8 cellular contexts compared by ENCODE assay signal in genomic region chr11:73139476-73140198, GRCh38. TPM values are rescaled to one million over a fixed set of nuclear protein-coding genes. Genes with fewer than 3 reads are reported as not detected.
DNase-seq lines count a peak whose midpoint lies in the region; ATAC-seq and TF ChIP-seq lines count a peak whose summit lies in the region.

No MANE protein-coding gene starts in this region.

- no peak for TF ChIP-seq CTCF in Panc1 (IDR thresholded peaks at IDR 0.05)
- TF ChIP-seq CTCF in fibroblast of lung (conservative IDR thresholded peaks at IDR 0.05 in 1 of 2, IDR thresholded peaks at IDR 0.05 in 1 of 2; ENCODE audit: low read depth in 1 of 2, low read length in 2 of 2): no peak

- TSS peak; percentile 55 for BruUV-seq in Panc1 (replicated peaks; lab: Mats Ljungman, UMichigan)

- DNase-seq in G401 (ENCODE audit: low spot score) (peak; percentile 6), Panc1 (ENCODE audit: low read depth, low spot score) (no peak), fibroblast of lung (ENCODE audit: low read depth in 2 of 2) (peak; percentile 22 to 37), renal cortical epithelial cell (ENCODE audit: low read depth) (peak; percentile 81), SIG-M5 treated with dmso at 0.1 percent for 504 hours (lab: John Stamatoyannopoulos, UW; ENCODE audit: unreplicated experiment) (no peak), foreskin melanocyte (no peak), NCI-H146 (lab: John Stamatoyannopoulos, UW) (no peak)
- DNase-seq in NK-92 treated with Interleukin-12 subunit alpha and Interleukin-12 subunit beta, amount 100 ng/mL, for 24 hours (lab: John Stamatoyannopoulos, UW): no peak

- intact Hi-C loops in Panc1 (cut with micrococcal nuclease; ENCODE audit: unreplicated experiment): no loop called here

- POLR2A ChIA-PET in Panc1 (lab: Charles Lee): no interaction called here

- H3K27ac ChIP-seq in Panc1 (ENCODE audit: low read length) (peak overlapping the region; percentile 89), fibroblast of lung (ENCODE audit: insufficient read depth, low read length) (peak overlapping the region; percentile 67)

- no peaks in the 10 kb centered on the region for H4K20me1 ChIP-seq in fibroblast of lung (ENCODE audit: control insufficient read depth, extremely low read depth, insufficient read depth, low read length)

- CTCF ChIA-PET in Panc1 (lab: Charles Lee): no interaction called here

- no peak overlapping the region for H3K9ac ChIP-seq in fibroblast of lung (ENCODE audit: insufficient read depth, low read length)

- H3K9me3 ChIP-seq in Panc1 (ENCODE audit: control insufficient read depth, insufficient read depth, low read depth, low read length) (no peaks in the 10 kb centered on the region), fibroblast of lung (ENCODE audit: control insufficient read depth, insufficient read depth, low read depth, low read length) (no peaks in the 10 kb centered on the region)

- H2AFZ ChIP-seq in fibroblast of lung (ENCODE audit: low read length): no peak overlapping the region

- no peaks in the 10 kb centered on the region for H3K36me3 ChIP-seq in Panc1 (ENCODE audit: control insufficient read depth, insufficient read depth, low read length)
- H3K36me3 ChIP-seq in fibroblast of lung (ENCODE audit: control insufficient read depth, insufficient read depth, low read length): no peaks in the 10 kb centered on the region

- ATAC-seq in Panc1: no peak

- peaks cover 43% of the 10 kb centered on the region for H3K79me2 ChIP-seq in fibroblast of lung (ENCODE audit: control insufficient read depth, insufficient read depth, low read length)

- H3K27me3 ChIP-seq in Panc1 (ENCODE audit: control insufficient read depth, insufficient read depth, low read length) (no peaks in the 10 kb centered on the region), fibroblast of lung (ENCODE audit: control insufficient read depth, insufficient read depth, low read length) (no peaks in the 10 kb centered on the region)

- H3K4me1 ChIP-seq in Panc1 (ENCODE audit: control insufficient read depth, insufficient read depth, low read length): peaks cover 19% of the 10 kb centered on the region
- H3K4me1 ChIP-seq in fibroblast of lung (ENCODE audit: control insufficient read depth, extremely low read depth, insufficient read depth, low read length): peaks cover 3% of the 10 kb centered on the region

- peak overlapping the region; percentile 72 to 94 for H3K4me3 ChIP-seq in Panc1 (ENCODE audit: low read depth in 2 of 2, low read length in 2 of 2)
- peak overlapping the region; percentile 60 to 92 (median 83) for H3K4me3 ChIP-seq in fibroblast of lung (replicated peaks in 1 of 4; ENCODE audit: control extremely low read depth in 1 of 4, insufficient read depth in 1 of 4, low read depth in 3 of 4, low read length in 4 of 4)

- in situ Hi-C loops in G401 (cut with HindIII; ENCODE audit: low sequenced_read_pairs): no loop called here
- in situ Hi-C loops in Panc1 (cut with HindIII; ENCODE audit: low pct_unique_long_range_greater_than_20kb, low sequenced_read_pairs): no loop called here

- peak overlapping the region; percentile 95 for H3K4me2 ChIP-seq in fibroblast of lung (ENCODE audit: extremely low read depth, insufficient read depth, low read length)

RNA-seq across cellular contexts. Expression of gene FCHSD2, which starts 2.5 kb away (rescaled TPM):
- total RNA-seq in G401 (2014; rRNA removed; shearing (Covaris generic)): 4.1 and 11.0 TPM in 2 replicates
- 31.8 TPM for total RNA-seq in Panc1 (2021; ENCODE audit: unreplicated experiment)
- polyA plus RNA-seq in Panc1 (2012; ENCODE audit: insufficient read length): 13.9 TPM
- total RNA-seq in fibroblast of lung: 11.8 and 19.5 TPM in 2 replicates
- polyA plus RNA-seq in fibroblast of lung: 25.6 and 40.6 TPM in 2 replicates
- polyA plus RNA-seq in fibroblast of lung (2012): 13.4 and 22.1 TPM in 2 replicates
- 9.3 and 14.0 TPM in 2 replicates for polyA minus RNA-seq in fibroblast of lung (ENCODE audit: low replicate concordance)
- 11.5 and 21.5 TPM in 2 replicates for total RNA-seq in renal cortical epithelial cell

Comparison
In these comparisons a context has a peak if more than half of its experiments do, and no peak if none do; other contexts are left out.
1. DNase-seq: peak in G401 (single experiment), fibroblast of lung (2 of 2) and renal cortical epithelial cell (single experiment); none in Panc1 (single experiment), NK-92 treated with Interleukin-12 subunit alpha and Interleukin-12 subunit beta, amount 100 ng/mL, for 24 hours (single experiment), SIG-M5 treated with dmso at 0.1 percent for 504 hours (single experiment), foreskin melanocyte (single experiment) and NCI-H146 (single experiment).